Comparison of ENCODE assay signal across 8 cellular contexts in genomic region chr2:30239308-30240161, GRCh38. TPM values are rescaled to one million over a fixed set of nuclear protein-coding genes. Genes with fewer than 3 reads are reported as not detected.
A peak's percentile ranks its signal among the peaks of the same experiment; 100 is the strongest.
DNase-seq lines count a peak whose midpoint lies in the region; ATAC-seq and TF ChIP-seq lines count a peak whose summit lies in the region.

No MANE protein-coding gene starts in this region.

- no peak overlapping the region for H3K27ac ChIP-seq in RWPE2 (ENCODE audit: poor library complexity, severe bottlenecking)

- peak; percentile 85 for TF ChIP-seq CTCF in AG09309 (IDR thresholded peaks at IDR 0.05; ENCODE audit: control insufficient read depth, insufficient read depth, low read depth, low read length, missing control alignments)
- peak; percentile 78 for TF ChIP-seq CTCF in RWPE2 (IDR thresholded peaks at IDR 0.05; ENCODE audit: poor library complexity, severe bottlenecking)

- DNase-seq in AG09309 (ENCODE audit: low read depth) (no peak), RWPE2 (ENCODE audit: low spot score) (no peak), cardiac septum (ENCODE audit: low spot score) (peak; percentile 84), putamen (ENCODE audit: low spot score) (peak; percentile 48)
- DNase-seq in activated naive CD4-positive, alpha-beta T cell treated with anti-CD3 and anti-CD28 coated beads, Interleukin-2, amount 50 U/mL, for 16 hours = peak; percentile 69

- no peaks in the 10 kb centered on the region for H3K9me3 ChIP-seq in RWPE2 (ENCODE audit: severe bottlenecking)

- ATAC-seq in GM18867 (IDR thresholded peaks at IDR 0.05; ENCODE audit: unreplicated experiment) (peak; percentile 55), RWPE2 (ENCODE audit: low read depth) (no peak), HG03457 (IDR thresholded peaks at IDR 0.05; ENCODE audit: unreplicated experiment) (no peak), HG03565 (IDR thresholded peaks at IDR 0.05; ENCODE audit: unreplicated experiment) (no peak)

- H3K27me3 ChIP-seq in RWPE2 (ENCODE audit: insufficient read depth, poor library complexity, severe bottlenecking) = no peaks in the 10 kb centered on the region

- intact Hi-C loops in cardiac septum (cut with DNase I) = no loop called here

- no peak overlapping the region for H3K4me3 ChIP-seq in AG09309 (ENCODE audit: control insufficient read depth, low read depth, low read length)
- H3K4me3 ChIP-seq in RWPE2 (ENCODE audit: severe bottlenecking) = no peak overlapping the region

- no peaks in the 10 kb centered on the region for H3K4me1 ChIP-seq in RWPE2 (ENCODE audit: insufficient read depth, poor library complexity, severe bottlenecking)

- H3K36me3 ChIP-seq in RWPE2 (ENCODE audit: low read depth) = no peaks in the 10 kb centered on the region

RNA-seq across cellular contexts. Expression of gene LBH, which starts 8.2 kb away (rescaled TPM):
- total RNA-seq in cardiac septum = 208 TPM

Comparison
In these comparisons a context has a peak if more than half of its experiments do, and no peak if none do; other contexts are left out.
1. DNase-seq: peak in activated naive CD4-positive, alpha-beta T cell treated with anti-CD3 and anti-CD28 coated beads, Interleukin-2, amount 50 U/mL, for 16 hours (single experiment), cardiac septum (single experiment) and putamen (single experiment); none in AG09309 (single experiment) and RWPE2 (single experiment).